9 cellular contexts compared by ENCODE assay signal in the genomic region with DNA sequence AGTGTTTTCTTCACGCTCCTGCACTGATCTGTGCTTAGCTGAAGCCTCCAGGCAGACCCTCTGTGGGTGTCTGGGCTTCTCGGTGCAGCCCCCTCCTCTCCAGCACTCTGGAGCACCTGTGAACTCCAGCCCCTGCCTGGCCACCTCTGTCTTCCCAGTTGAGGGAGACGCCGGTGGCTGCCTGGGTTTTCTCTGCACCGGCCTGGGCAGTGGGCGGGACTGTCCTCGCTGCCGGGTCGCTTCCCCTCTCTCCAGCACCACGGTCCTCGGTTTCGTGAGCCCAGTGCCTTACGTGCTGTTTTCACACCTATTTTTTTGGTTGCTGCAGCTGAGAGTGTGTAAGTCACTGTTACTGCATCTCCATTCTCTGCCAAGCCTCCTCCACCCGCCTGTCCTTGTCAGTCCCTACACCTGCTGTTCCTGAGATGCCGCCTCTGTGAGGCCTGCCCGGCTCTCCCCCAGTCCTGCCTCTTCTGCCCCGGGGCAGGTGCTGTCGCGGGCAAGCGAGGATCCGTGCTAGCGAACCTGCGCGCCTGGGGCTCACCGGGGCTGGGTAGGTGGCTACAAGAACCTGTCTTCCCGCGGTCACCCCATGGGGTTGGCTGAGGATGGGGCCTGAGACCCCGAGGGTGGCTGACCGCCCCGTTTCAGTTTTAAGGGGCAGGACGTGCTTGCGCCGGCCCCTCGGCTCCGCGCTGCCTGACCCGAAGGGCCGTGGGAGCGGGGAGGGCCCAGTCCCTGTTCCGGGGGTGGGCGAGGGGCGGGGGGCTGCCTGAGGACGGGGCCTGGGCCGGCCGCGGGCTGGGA. TPM values are rescaled to one million over a fixed set of nuclear protein-coding genes. Genes with fewer than 3 reads are reported as not detected.
DNase-seq lines count a peak whose midpoint lies in the region; ATAC-seq, FAIRE-seq and TF ChIP-seq lines count a peak whose summit lies in the region.
"Had no signal": no experiment of that assay in that cellular context is flagged by ENCODE, and none has a peak within 500 bp of the region (broad histone marks: within the 10 kb centered on the region; RNA-seq: fewer than 3 reads in every experiment).

No MANE protein-coding gene starts in this region.

- no peak overlapping the region for H3K27ac Mint-ChIP-seq in activated naive CD8-positive, alpha-beta T cell treated with anti-CD3 and anti-CD28 coated beads for 36 hours
- H3K27ac Mint-ChIP-seq in stimulated activated effector memory CD8-positive, alpha-beta T cell treated with anti-CD3 and anti-CD28 coated beads, Interleukin-12 subunit alpha, Interleukin-12 subunit beta, amount 100 ng/mL, for 72 hours, result peak overlapping the region; percentile 83

- peaks cover 9% of the 10 kb centered on the region for H3K4me1 Mint-ChIP-seq in activated naive CD8-positive, alpha-beta T cell treated with anti-CD3 and anti-CD28 coated beads for 36 hours
- H3K4me1 Mint-ChIP-seq in stimulated activated effector memory CD8-positive, alpha-beta T cell treated with anti-CD3 and anti-CD28 coated beads, Interleukin-12 subunit alpha, Interleukin-12 subunit beta, amount 100 ng/mL, for 72 hours, result peaks cover 16% of the 10 kb centered on the region

- no peak overlapping the region for H3K27ac ChIP-seq in kidney (ENCODE audit: low read depth in 2 of 2, low read length in 2 of 2)

- peaks cover 36% of the 10 kb centered on the region for H3K27me3 Mint-ChIP-seq in activated naive CD8-positive, alpha-beta T cell treated with anti-CD3 and anti-CD28 coated beads for 36 hours

- H3K4me3 Mint-ChIP-seq in activated naive CD8-positive, alpha-beta T cell treated with anti-CD3 and anti-CD28 coated beads for 36 hours, result peak overlapping the region; percentile 38
- H3K4me3 Mint-ChIP-seq in stimulated activated effector memory CD8-positive, alpha-beta T cell treated with anti-CD3 and anti-CD28 coated beads, Interleukin-12 subunit alpha, Interleukin-12 subunit beta, amount 100 ng/mL, for 72 hours, result peak overlapping the region; percentile 89

- peaks cover 0 to 13% of the 10 kb centered on the region in 2 donors for H3K4me1 ChIP-seq in kidney (ENCODE audit: control insufficient read depth in 1 of 2, insufficient read depth in 1 of 2, low read depth in 1 of 2, low read length in 2 of 2)

- peak overlapping the region; percentile 48 to 63 for H3K4me3 ChIP-seq in kidney (ENCODE audit: low read length in 2 of 2)

- peak overlapping the region; percentile 68 to 69 for H3K9ac ChIP-seq in kidney (ENCODE audit: low read length in 2 of 2)

- H3K9me3 Mint-ChIP-seq in activated naive CD8-positive, alpha-beta T cell treated with anti-CD3 and anti-CD28 coated beads for 36 hours, result no peaks in the 10 kb centered on the region
- no peaks in the 10 kb centered on the region for H3K9me3 Mint-ChIP-seq in stimulated activated effector memory CD8-positive, alpha-beta T cell treated with anti-CD3 and anti-CD28 coated beads, Interleukin-12 subunit alpha, Interleukin-12 subunit beta, amount 100 ng/mL, for 72 hours

- no peak for FAIRE-seq in kidney (lab: Jason Lieb, UNC)
- FAIRE-seq: TTC549 had no signal

- DNase-seq in NCI-H69 (lab: John Stamatoyannopoulos, UW) (peak; percentile 24), kidney (peak; percentile 90), GM03348 (ENCODE audit: low spot score) (no peak), A172 (ENCODE audit: low spot score) (no peak)
- no peak for DNase-seq in activated naive CD8-positive, alpha-beta T cell treated with anti-CD3 and anti-CD28 coated beads for 36 hours
- DNase-seq in stimulated activated effector memory CD8-positive, alpha-beta T cell treated with anti-CD3 and anti-CD28 coated beads, Interleukin-12 subunit alpha, Interleukin-12 subunit beta, amount 100 ng/mL, for 72 hours (ENCODE audit: low spot score in 2 of 2), result peak; percentile 41 to 79

- intact Hi-C loops in kidney (cut with DNase I), result no loop called here

- no peaks in the 10 kb centered on the region for H3K9me3 ChIP-seq in kidney (ENCODE audit: control insufficient read depth in 1 of 2, low read length in 2 of 2)

- ATAC-seq in GM19395 (IDR thresholded peaks at IDR 0.05; ENCODE audit: unreplicated experiment) (peak; percentile 10), GM18861 (IDR thresholded peaks at IDR 0.05; ENCODE audit: unreplicated experiment) (no peak)
- peak; percentile 3 for ATAC-seq in stimulated activated effector memory CD8-positive, alpha-beta T cell treated with anti-CD3 and anti-CD28 coated beads, Interleukin-12 subunit alpha, Interleukin-12 subunit beta, amount 100 ng/mL, for 72 hours

- no peaks in the 10 kb centered on the region for H3K36me3 Mint-ChIP-seq in activated naive CD8-positive, alpha-beta T cell treated with anti-CD3 and anti-CD28 coated beads for 36 hours
- H3K36me3 Mint-ChIP-seq in stimulated activated effector memory CD8-positive, alpha-beta T cell treated with anti-CD3 and anti-CD28 coated beads, Interleukin-12 subunit alpha, Interleukin-12 subunit beta, amount 100 ng/mL, for 72 hours, result peaks cover 7% of the 10 kb centered on the region

- no peak for TF ChIP-seq CTCF in kidney (IDR thresholded peaks at IDR 0.05; ENCODE audit: borderline replicate concordance, extremely low read depth, insufficient read depth)

- peaks cover 0 to 5% of the 10 kb centered on the region in 2 donors for H3K36me3 ChIP-seq in kidney (ENCODE audit: control insufficient read depth in 1 of 2, insufficient read depth in 2 of 2, low read length in 2 of 2)

RNA-seq across cellular contexts. Expression of gene FGFRL1, which starts 2.4 kb away (rescaled TPM):
- 10 to 100 TPM; 17.0 to 17.2 TPM for total RNA-seq in activated naive CD8-positive, alpha-beta T cell treated with anti-CD3 and anti-CD28 coated beads for 36 hours
- 25.5 TPM for total RNA-seq in kidney
- polyA plus RNA-seq in kidney (ENCODE audit: insufficient read depth, low read depth, low replicate concordance), result 22.0 TPM
- 85.0 and 102 TPM in 2 replicates for total RNA-seq in A172 (2014; rRNA removed; shearing (Covaris generic))

RNA-seq across cellular contexts. Expression of gene SLC26A1, which starts 15.8 kb away (rescaled TPM):
- under 1 TPM; 0.20 to 0.21 TPM for total RNA-seq in activated naive CD8-positive, alpha-beta T cell treated with anti-CD3 and anti-CD28 coated beads for 36 hours
- 2.9 TPM for total RNA-seq in kidney
- 10.2 TPM for polyA plus RNA-seq in kidney (ENCODE audit: insufficient read depth, low read depth, low replicate concordance)
- total RNA-seq in A172 (2014; rRNA removed; shearing (Covaris generic)), result 0.41 TPM in 1 of 2 replicates, not detected in the other

RNA-seq across cellular contexts. Expression of gene IDUA, which starts 22.2 kb away (rescaled TPM):
- total RNA-seq in activated naive CD8-positive, alpha-beta T cell treated with anti-CD3 and anti-CD28 coated beads for 36 hours, result 1 to 10 TPM; 6.6 to 7.1 TPM
- 58.5 TPM for total RNA-seq in kidney
- 11.9 TPM for polyA plus RNA-seq in kidney (ENCODE audit: insufficient read depth, low read depth, low replicate concordance)
- 14.1 and 16.1 TPM in 2 replicates for total RNA-seq in A172 (2014; rRNA removed; shearing (Covaris generic))

RNA-seq across cellular contexts. Expression of gene DGKQ, which starts 35.7 kb away (rescaled TPM):
- total RNA-seq in activated naive CD8-positive, alpha-beta T cell treated with anti-CD3 and anti-CD28 coated beads for 36 hours, result 10 to 100 TPM; 12.5 to 14.0 TPM
- total RNA-seq in kidney, result 13.7 TPM
- polyA plus RNA-seq in kidney (ENCODE audit: insufficient read depth, low read depth, low replicate concordance), result 3.5 TPM
- total RNA-seq in A172 (2014; rRNA removed; shearing (Covaris generic)), result 17.4 and 25.0 TPM in 2 replicates

Comparison
In these comparisons a context has a peak if more than half of its experiments do, and no peak if none do; other contexts are left out.
1. DNase-seq: peak in NCI-H69 (single experiment), kidney (single experiment) and stimulated activated effector memory CD8-positive, alpha-beta T cell treated with anti-CD3 and anti-CD28 coated beads, Interleukin-12 subunit alpha, Interleukin-12 subunit beta, amount 100 ng/mL, for 72 hours (2 of 2); none in activated naive CD8-positive, alpha-beta T cell treated with anti-CD3 and anti-CD28 coated beads for 36 hours (single experiment), GM03348 (single experiment) and A172 (single experiment).